Comparison of ENCODE assay signal across 8 cellular contexts in the genomic region with DNA sequence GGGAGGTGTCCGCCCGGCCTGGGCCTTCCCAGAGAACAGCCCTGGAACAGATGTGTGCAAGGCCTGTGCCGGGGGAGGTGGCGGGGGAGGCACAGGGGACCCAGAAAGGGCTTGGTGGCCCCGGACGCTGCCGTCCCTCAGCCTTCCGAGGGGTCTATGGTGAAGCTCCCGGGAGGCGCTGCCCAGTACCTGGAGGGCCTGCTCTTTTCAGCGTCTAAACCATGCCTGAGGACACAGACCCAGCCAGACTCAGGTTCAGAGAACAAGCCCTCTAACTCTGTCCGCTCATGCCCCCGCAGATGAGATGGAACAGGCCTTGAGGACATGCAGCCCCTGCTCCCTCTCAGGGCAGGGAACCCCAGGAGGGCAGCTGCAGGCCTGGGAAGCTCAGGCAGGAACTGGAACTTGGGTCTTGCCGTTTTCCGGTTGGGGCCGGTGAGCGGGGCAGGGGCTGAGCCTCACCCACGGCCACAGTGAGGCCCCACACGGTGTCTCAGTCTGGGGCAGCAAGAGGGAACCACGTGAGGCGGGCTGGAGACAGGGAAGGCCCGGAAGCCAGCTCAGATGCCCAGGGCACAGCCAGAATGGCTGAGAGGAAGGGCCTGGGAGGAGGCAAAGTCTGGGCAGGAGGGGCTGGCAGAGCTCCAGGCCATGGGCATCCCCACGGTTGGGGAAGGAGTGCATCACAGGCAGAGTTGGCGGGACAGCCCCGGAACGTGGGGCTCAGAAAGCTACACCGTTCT. TPM values are rescaled to one million over a fixed set of nuclear protein-coding genes. Genes with fewer than 3 reads are reported as not detected.
DNase-seq lines count a peak whose midpoint lies in the region; ATAC-seq, FAIRE-seq and TF ChIP-seq lines count a peak whose summit lies in the region.

No MANE protein-coding gene starts in this region.

- no peak for DNase-seq in GM12891 (ENCODE audit: insufficient read length, low spot score)
- peak; percentile 49 for DNase-seq in SKM-1 (lab: John Stamatoyannopoulos, UW; ENCODE audit: unreplicated experiment)
- DNase-seq in cerebellum (ENCODE audit: low spot score), result peak; percentile 71
- DNase-seq in right lobe of liver, result peak; percentile 88 to 90 (median 88)
- DNase-seq in DMS114 treated with DMSO at 0.1 percent for 48 hours (lab: John Stamatoyannopoulos, UW; ENCODE audit: unreplicated experiment), result no peak
- no peak for DNase-seq in middle frontal gyrus (ENCODE audit: extremely low spot score, low spot score)

- H3K4me3 ChIP-seq in right lobe of liver, result no peak overlapping the region

- no peak for TF ChIP-seq POLR2A in GM12891 (IDR thresholded peaks at IDR 0.05; ENCODE audit: low read depth, low read length)
- no peak for TF ChIP-seq POLR2A in right lobe of liver (IDR thresholded peaks at IDR 0.05)

- no peak for TF ChIP-seq CTCF in right lobe of liver (IDR thresholded peaks at IDR 0.05)

- intact Hi-C loops in right lobe of liver (cut with DNase I), result no loop called here

- H3K4me1 ChIP-seq in right lobe of liver, result peaks cover 4 to 60% (median 40%) of the 10 kb centered on the region in 4 donors

- H3K27me3 ChIP-seq in right lobe of liver, result no peaks in the 10 kb centered on the region

- peak; percentile 64 for FAIRE-seq in GM12891 (lab: Jason Lieb, UNC)

- H3K36me3 ChIP-seq in right lobe of liver, result peaks cover 3 to 33% (median 17%) of the 10 kb centered on the region in 4 donors

- peak overlapping the region; percentile 17 for H3K4me3 Mint-ChIP-seq in stimulated activated naive CD8-positive, alpha-beta T cell treated with anti-CD3 and anti-CD28 coated beads, Interleukin-15, Interleukin-2, amounts not matched to agents 100 ng/mL and 50 ng/mL, for 24 hours

- peaks cover 60% of the 10 kb centered on the region for H3K4me1 Mint-ChIP-seq in stimulated activated naive CD8-positive, alpha-beta T cell treated with anti-CD3 and anti-CD28 coated beads, Interleukin-15, Interleukin-2, amounts not matched to agents 100 ng/mL and 50 ng/mL, for 24 hours (ENCODE audit: low read depth)

- WGBS in right lobe of liver (ENCODE audit: insufficient coverage, low coverage, low lambda C conversion rate, missing lambda C conversion rate), result 0% methylated on average over 5 of the region's 27 CpGs

- no peaks in the 10 kb centered on the region for H3K9me3 Mint-ChIP-seq in stimulated activated naive CD8-positive, alpha-beta T cell treated with anti-CD3 and anti-CD28 coated beads, Interleukin-15, Interleukin-2, amounts not matched to agents 100 ng/mL and 50 ng/mL, for 24 hours

- no peaks in the 10 kb centered on the region for H3K27me3 Mint-ChIP-seq in stimulated activated naive CD8-positive, alpha-beta T cell treated with anti-CD3 and anti-CD28 coated beads, Interleukin-15, Interleukin-2, amounts not matched to agents 100 ng/mL and 50 ng/mL, for 24 hours

- ATAC-seq in right lobe of liver (peak; percentile 41 to 49 (median 48)), HG03139 (IDR thresholded peaks at IDR 0.05; ENCODE audit: unreplicated experiment) (no peak)

- no peaks in the 10 kb centered on the region for H3K9me3 ChIP-seq in right lobe of liver

- H3K27ac Mint-ChIP-seq in stimulated activated naive CD8-positive, alpha-beta T cell treated with anti-CD3 and anti-CD28 coated beads, Interleukin-15, Interleukin-2, amounts not matched to agents 100 ng/mL and 50 ng/mL, for 24 hours, result peak overlapping the region; percentile 74

- H3K27ac ChIP-seq in right lobe of liver, result peak overlapping the region; percentile 47 to 80 (median 52)

- H3K36me3 Mint-ChIP-seq in stimulated activated naive CD8-positive, alpha-beta T cell treated with anti-CD3 and anti-CD28 coated beads, Interleukin-15, Interleukin-2, amounts not matched to agents 100 ng/mL and 50 ng/mL, for 24 hours (ENCODE audit: low read depth), result peaks cover 34% of the 10 kb centered on the region

TF ChIP-seq in GM12891, 5 proteins besides CTCF, POLR2A, EP300 and RAD21:
- TF ChIP-seq POU2F2 (IDR thresholded peaks at IDR 0.05; ENCODE audit: low read depth, low read length), result no peak
- 0 out of 2 replicates have a peak, but pooled peaks have one; percentile 4 for TF ChIP-seq SPI1 (IDR thresholded peaks at IDR 0.05; ENCODE audit: low read depth, low read length)
- TF ChIP-seq PAX5 (IDR thresholded peaks at IDR 0.05; ENCODE audit: insufficient read depth, low read length, severe bottlenecking), result no peak
- TF ChIP-seq TAF1 (IDR thresholded peaks at IDR 0.05; ENCODE audit: low read depth, low read length), result no peak
- TF ChIP-seq POLR2AphosphoS5 (IDR thresholded peaks at IDR 0.05; ENCODE audit: low read depth, low read length), result no peak
TF ChIP-seq in GM12891: peak in this region for 1.

RNA-seq across cellular contexts. Expression of a gene that starts 12.5 kb away (rescaled TPM):
- polyA plus RNA-seq in GM12891 (2012; ENCODE audit: low read depth, missing spikeins), result 92.3 TPM
- total RNA-seq in cerebellum (3.7 TPM), right lobe of liver (10 to 100 TPM in 2 of 6 experiments, 1 to 10 TPM in 4; 4.1 to 34.0 (median 7.3) TPM)

RNA-seq across cellular contexts. Expression of a gene that starts 28.7 kb away (rescaled TPM):
- polyA plus RNA-seq in GM12891 (2012; ENCODE audit: low read depth, missing spikeins), result 62.4 TPM
- total RNA-seq in cerebellum (39.6 TPM), right lobe of liver (10 to 100 TPM; 10.1 to 37.4 (median 17.2) TPM)

RNA-seq across cellular contexts. Expression of a gene that starts 32.1 kb away (rescaled TPM):
- polyA plus RNA-seq in GM12891 (2012; ENCODE audit: low read depth, missing spikeins), result 60.6 TPM
- total RNA-seq in cerebellum, result 45.1 TPM
- total RNA-seq in right lobe of liver, result 10 to 100 TPM; 32.7 to 73.0 (median 45.9) TPM

Comparison
In these comparisons a context has a peak if more than half of its experiments do, and no peak if none do; other contexts are left out.
1. DNase-seq: peak in SKM-1 (single experiment), cerebellum (single experiment) and right lobe of liver (3 of 3); none in GM12891 (single experiment), DMS114 treated with DMSO at 0.1 percent for 48 hours (single experiment) and middle frontal gyrus (single experiment).